19 cellular contexts compared by ENCODE assay signal in genomic region chr7:114720725-114721124, GRCh38.
"Had no signal": no experiment of that assay in that cellular context is flagged by ENCODE, and none has a peak within 500 bp of the region (broad histone marks: within the 10 kb centered on the region; RNA-seq: fewer than 3 reads in every experiment).

No MANE protein-coding gene starts in this region.

- ATAC-seq: activated CD4-positive, alpha-beta T cell treated with anti-CD3 and anti-CD28 coated beads for 36 hours had no signal

- H3K27me3 ChIP-seq: adrenal gland had no signal

- DNase-seq: activated CD4-positive, alpha-beta memory T cell treated with anti-CD3 and anti-CD28 coated beads, Interleukin-2, amount 10 ng/mL, durations not matched to agents 7 days and 5 days; activated CD4-positive, alpha-beta T cell treated with anti-CD3 and anti-CD28 coated beads for 36 hours; activated CD4-positive, alpha-beta T cell treated with anti-CD3 and anti-CD28 coated beads, Interleukin-2, amount 50 U/mL, for 1 hour; activated gamma-delta T cell treated with Interleukin-2 at 50 U/mL for 16 hours; activated naive CD4-positive, alpha-beta T cell treated with anti-CD3 and anti-CD28 coated beads, Interleukin-2, amount 10 ng/mL, durations not matched to agents 7 days and 5 days; activated naive CD8-positive, alpha-beta T cell treated with anti-CD3 and anti-CD28 coated beads for 36 hours; activated T-cell treated with anti-CD3 and anti-CD28 coated beads for 4 hours; activated T-cell treated with anti-CD3 and anti-CD28 coated beads, Interleukin-2, amount 50 U/mL, for 48 hours; adrenal gland; aorta; MM.1S; NCI-H1105; NCI-H1436; NCI-H1694 treated with DMSO at 0.1 percent for 48 hours; NCI-H2029 treated with DMSO at 0.1 percent for 48 hours; NCI-H446; SIG-M5; T-helper 1 cell had no signal

- H3K36me3 ChIP-seq: adrenal gland had no signal

- H3K9me3 ChIP-seq: adrenal gland had no signal

- H3K27ac ChIP-seq: adrenal gland, VCaP had no signal

- H3K4me1 ChIP-seq: adrenal gland had no signal

- H3K4me3 ChIP-seq: adrenal gland had no signal
